8 cellular contexts compared by ENCODE assay signal in the genomic region with DNA sequence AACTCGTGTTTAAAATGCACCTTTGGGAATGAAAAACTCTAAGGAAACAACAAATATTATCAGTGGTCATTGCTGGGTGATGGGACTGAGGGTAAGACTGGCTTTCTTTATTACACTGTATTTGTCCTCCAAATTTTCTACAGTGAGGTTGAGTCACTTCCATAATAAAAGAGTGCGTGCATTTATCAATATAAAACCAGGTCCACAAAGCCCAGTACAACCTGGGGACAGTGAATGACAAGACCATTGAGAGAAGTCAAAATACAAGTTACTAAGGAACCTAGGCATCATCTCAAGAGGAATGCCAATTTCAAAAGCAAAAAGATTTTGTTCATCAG.
DNase-seq lines count a peak whose midpoint lies in the region; ATAC-seq and TF ChIP-seq lines count a peak whose summit lies in the region.

No MANE protein-coding gene starts in this region.

- H3K27me3 Mint-ChIP-seq in activated CD4-positive, alpha-beta T cell treated with anti-CD3 and anti-CD28 coated beads, Interleukin-2, amount 10 ng/mL, durations not matched to agents 24 days and 14 days, result peaks cover 15% of the 10 kb centered on the region
- H3K27me3 Mint-ChIP-seq in T-cell, result peaks cover 7 to 34% of the 10 kb centered on the region in 2 donors
- H3K27me3 Mint-ChIP-seq in stimulated activated naive B cell treated with anti-CD40 and anti-IgM and Interleukin-4, amounts not matched to agents 10 μg/mL and 1 μg/mL and 100 μg/mL, for 72 hours, result peaks cover 0 to 26% of the 10 kb centered on the region in 2 donors

- no peaks in the 10 kb centered on the region for H3K9me3 ChIP-seq in heart right ventricle

- peaks cover 0 to 57% (median 0%) of the 10 kb centered on the region in 7 donors for H3K27me3 ChIP-seq in heart right ventricle

- CTCF ChIA-PET in T-cell (lab: Charles Lee), result interaction anchor here (0.6 to 1.0 kb wide), 2 partner anchors 620 to 734 kb away, joined by 4 to 8 read pairs; no protein-coding TSS in a partner anchor

- peak overlapping the region; percentile 97 for H3K4me3 Mint-ChIP-seq in activated CD4-positive, alpha-beta T cell treated with anti-CD3 and anti-CD28 coated beads, Interleukin-2, amount 10 ng/mL, durations not matched to agents 24 days and 14 days
- H3K4me3 Mint-ChIP-seq in T-cell, result peak overlapping the region; percentile 87 to 97 (median 96)
- peak overlapping the region; percentile 92 to 97 for H3K4me3 Mint-ChIP-seq in stimulated activated naive B cell treated with anti-CD40 and anti-IgM and Interleukin-4, amounts not matched to agents 10 μg/mL and 1 μg/mL and 100 μg/mL, for 72 hours

- peak overlapping the region in 5 of 10 donors; percentile 75 to 93 (median 88) for H3K27ac ChIP-seq in heart right ventricle

- peak overlapping the region; percentile 99 for H3K27ac Mint-ChIP-seq in activated CD4-positive, alpha-beta T cell treated with anti-CD3 and anti-CD28 coated beads, Interleukin-2, amount 10 ng/mL, durations not matched to agents 24 days and 14 days
- H3K27ac Mint-ChIP-seq in T-cell, result peak overlapping the region; percentile 100
- H3K27ac Mint-ChIP-seq in stimulated activated naive B cell treated with anti-CD40 and anti-IgM and Interleukin-4, amounts not matched to agents 10 μg/mL and 1 μg/mL and 100 μg/mL, for 72 hours, result peak overlapping the region; percentile 98

- peaks cover 10% of the 10 kb centered on the region for H3K4me1 Mint-ChIP-seq in activated CD4-positive, alpha-beta T cell treated with anti-CD3 and anti-CD28 coated beads, Interleukin-2, amount 10 ng/mL, durations not matched to agents 24 days and 14 days
- peaks cover 17 to 25% (median 18%) of the 10 kb centered on the region in 3 donors for H3K4me1 Mint-ChIP-seq in T-cell
- H3K4me1 Mint-ChIP-seq in stimulated activated naive B cell treated with anti-CD40 and anti-IgM and Interleukin-4, amounts not matched to agents 10 μg/mL and 1 μg/mL and 100 μg/mL, for 72 hours, result peaks cover 11 to 18% of the 10 kb centered on the region in 2 donors

- H3K4me3 ChIP-seq in heart right ventricle, result peak overlapping the region in 6 of 10 donors; percentile 49 to 75 (median 64)

- ATAC-seq in T-cell (replicated peaks in 1 of 4), result no peak
- no peak for ATAC-seq in heart right ventricle
- ATAC-seq in stimulated activated naive B cell treated with anti-CD40 and anti-IgM and Interleukin-4, amounts not matched to agents 10 μg/mL and 1 μg/mL and 100 μg/mL, for 72 hours (replicated peaks), result no peak

- intact Hi-C loops in activated CD4-positive, alpha-beta T cell treated with anti-CD3 and anti-CD28 coated beads, Interleukin-2, amount 10 ng/mL, durations not matched to agents 24 days and 14 days (cut with micrococcal nuclease), result loop anchor here (1.0 to 10.0 kb wide), 2 partner anchors 368 to 776 kb away; a partner anchor contains a TSS
- intact Hi-C loops in heart right ventricle (cut with DNase I), result no loop called here

- no peaks in the 10 kb centered on the region for H3K36me3 ChIP-seq in heart right ventricle

- no peak for TF ChIP-seq CTCF in heart right ventricle (IDR thresholded peaks at IDR 0.05)

- no peak for DNase-seq in activated CD4-positive, alpha-beta T cell treated with anti-CD3 and anti-CD28 coated beads, Interleukin-2, amount 10 ng/mL, durations not matched to agents 24 days and 14 days
- DNase-seq in activated CD4-positive, alpha-beta T cell treated with anti-CD3 and anti-CD28 coated beads for 4 hours, result no peak
- DNase-seq in T-cell, result no peak
- no peak for DNase-seq in heart right ventricle
- DNase-seq in stimulated activated naive B cell treated with anti-CD40 and anti-IgM and Interleukin-4, amounts not matched to agents 10 μg/mL and 1 μg/mL and 100 μg/mL, for 72 hours, result no peak
- no peak for DNase-seq in SIG-M5 treated with dmso at 0.1 percent for 504 hours (lab: John Stamatoyannopoulos, UW; ENCODE audit: unreplicated experiment)
- no peak for DNase-seq in NCI-H2196 (lab: John Stamatoyannopoulos, UW; ENCODE audit: unreplicated experiment)
- no peak for DNase-seq in UCSD-AML1 (lab: John Stamatoyannopoulos, UW; ENCODE audit: unreplicated experiment)

- peaks cover 0 to 11% (median 0%) of the 10 kb centered on the region in 9 donors for H3K4me1 ChIP-seq in heart right ventricle

- no peaks in the 10 kb centered on the region for H3K9me3 Mint-ChIP-seq in activated CD4-positive, alpha-beta T cell treated with anti-CD3 and anti-CD28 coated beads, Interleukin-2, amount 10 ng/mL, durations not matched to agents 24 days and 14 days
- H3K9me3 Mint-ChIP-seq in T-cell, result no peaks in the 10 kb centered on the region
- no peaks in the 10 kb centered on the region for H3K9me3 Mint-ChIP-seq in stimulated activated naive B cell treated with anti-CD40 and anti-IgM and Interleukin-4, amounts not matched to agents 10 μg/mL and 1 μg/mL and 100 μg/mL, for 72 hours

- H3K36me3 Mint-ChIP-seq in activated CD4-positive, alpha-beta T cell treated with anti-CD3 and anti-CD28 coated beads, Interleukin-2, amount 10 ng/mL, durations not matched to agents 24 days and 14 days (ENCODE audit: low read depth), result no peaks in the 10 kb centered on the region
- no peaks in the 10 kb centered on the region for H3K36me3 Mint-ChIP-seq in T-cell
- H3K36me3 Mint-ChIP-seq in stimulated activated naive B cell treated with anti-CD40 and anti-IgM and Interleukin-4, amounts not matched to agents 10 μg/mL and 1 μg/mL and 100 μg/mL, for 72 hours, result no peaks in the 10 kb centered on the region

- 6 to 9% methylated on average over 2 of the region's 2 CpGs for WGBS in heart right ventricle, 2 donors

- POLR2A ChIA-PET in T-cell (lab: Charles Lee), result no interaction called here
